18 cellular contexts compared by ENCODE assay signal in genomic region chr12:11755311-11755930, GRCh38.
DNase-seq lines count a peak whose midpoint lies in the region; TF ChIP-seq lines count a peak whose summit lies in the region.
"Had no signal": no experiment of that assay in that cellular context is flagged by ENCODE, and none has a peak within 500 bp of the region (broad histone marks: within the 10 kb centered on the region; RNA-seq: fewer than 3 reads in every experiment).

No MANE protein-coding gene starts in this region.

- no peaks in the 10 kb centered on the region for H3K27me3 Mint-ChIP-seq in dendritic cell treated with granulocyte-macrophage colony-stimulating factor and Interleukin-4, amounts not matched to agents 40 ng/mL and 50 ng/mL, for 4 days
- no peaks in the 10 kb centered on the region for H3K27me3 Mint-ChIP-seq in osteocyte (ENCODE audit: unreplicated experiment)
- H3K27me3 Mint-ChIP-seq in activated naive CD8-positive, alpha-beta T cell treated with anti-CD3 and anti-CD28 coated beads for 36 hours = no peaks in the 10 kb centered on the region
- H3K27me3 Mint-ChIP-seq: activated T-cell treated with anti-CD3 and anti-CD28 coated beads, Interleukin-2, amount 50 U/mL, for 24 hours had no signal

- H3K27ac ChIP-seq in KOPT-K1 (ENCODE audit: low read depth, low read length, poor library complexity, severe bottlenecking) = peak overlapping the region; percentile 76
- H3K27ac ChIP-seq: hepatocyte, neutrophil, upper lobe of right lung had no signal

- POLR2A ChIA-PET in AG04449 (lab: Yijun Ruan, JAX) = interaction anchor here (0.6 to 1.7 kb wide), 4 partner anchors 9 to 44 kb away, joined by 3 to 6 read pairs (median 4); no protein-coding TSS in a partner anchor

- no peak overlapping the region for H3K4me3 ChIP-seq in AG04449 (ENCODE audit: low read depth, low read length)
- H3K4me3 ChIP-seq: hepatocyte, upper lobe of right lung had no signal

- H3K27ac Mint-ChIP-seq in dendritic cell treated with granulocyte-macrophage colony-stimulating factor and Interleukin-4, amounts not matched to agents 40 ng/mL and 50 ng/mL, for 4 days = peak overlapping the region; percentile 94
- H3K27ac Mint-ChIP-seq in osteocyte (ENCODE audit: unreplicated experiment) = peak overlapping the region; percentile 85
- no peak overlapping the region for H3K27ac Mint-ChIP-seq in activated naive CD8-positive, alpha-beta T cell treated with anti-CD3 and anti-CD28 coated beads for 36 hours
- H3K27ac Mint-ChIP-seq: activated T-cell treated with anti-CD3 and anti-CD28 coated beads, Interleukin-2, amount 50 U/mL, for 24 hours; T-helper 1 cell treated with Interleukin-12 subunit alpha and Interleukin-12 subunit beta and Interleukin-4 antibody, amounts not matched to agents 30 μg/mL and 1 μg/mL, for 36 hours had no signal

- H3K4me3 Mint-ChIP-seq in dendritic cell treated with granulocyte-macrophage colony-stimulating factor and Interleukin-4, amounts not matched to agents 40 ng/mL and 50 ng/mL, for 4 days = peak overlapping the region; percentile 24
- H3K4me3 Mint-ChIP-seq in osteocyte (ENCODE audit: unreplicated experiment) = peak overlapping the region; percentile 1
- no peak overlapping the region for H3K4me3 Mint-ChIP-seq in activated naive CD8-positive, alpha-beta T cell treated with anti-CD3 and anti-CD28 coated beads for 36 hours
- H3K4me3 Mint-ChIP-seq: activated T-cell treated with anti-CD3 and anti-CD28 coated beads, Interleukin-2, amount 50 U/mL, for 24 hours; T-helper 1 cell treated with Interleukin-12 subunit alpha and Interleukin-12 subunit beta and Interleukin-4 antibody, amounts not matched to agents 30 μg/mL and 1 μg/mL, for 36 hours had no signal

- intact Hi-C loops in dendritic cell treated with granulocyte-macrophage colony-stimulating factor and Interleukin-4, amounts not matched to agents 40 ng/mL and 50 ng/mL, for 4 days (cut with micrococcal nuclease) = no loop called here

- no peaks in the 10 kb centered on the region for H3K9me3 ChIP-seq in KOPT-K1 (ENCODE audit: insufficient read depth, low read length, poor library complexity, severe bottlenecking)
- H3K9me3 ChIP-seq: neutrophil, upper lobe of right lung had no signal

- DNase-seq in AG04449 (ENCODE audit: low read depth, low spot score) = peak; percentile 58
- no peak for DNase-seq in osteocyte (ENCODE audit: extremely low spot score, unreplicated experiment)
- DNase-seq in activated naive CD8-positive, alpha-beta T cell treated with anti-CD3 and anti-CD28 coated beads for 36 hours = no peak
- no peak for DNase-seq in activated gamma-delta T cell treated with Interleukin-2 at 50 U/mL for 16 hours
- DNase-seq in middle frontal gyrus (ENCODE audit: extremely low spot score, low spot score) = no peak
- DNase-seq in KBM-7 = no peak
- DNase-seq: activated CD4-positive, alpha-beta T cell treated with anti-CD3 and anti-CD28 coated beads for 48 hours; activated T-cell treated with anti-CD3 and anti-CD28 coated beads, Interleukin-2, amount 50 U/mL, for 24 hours; amniotic stem cell; effector CD8-positive, alpha-beta T cell; NCI-H1092 treated with DMSO at 0.1 percent for 48 hours; PC-3; upper lobe of right lung had no signal

- peaks cover 92% of the 10 kb centered on the region for H3K36me3 Mint-ChIP-seq in dendritic cell treated with granulocyte-macrophage colony-stimulating factor and Interleukin-4, amounts not matched to agents 40 ng/mL and 50 ng/mL, for 4 days (ENCODE audit: low read depth)
- peaks cover 9% of the 10 kb centered on the region for H3K36me3 Mint-ChIP-seq in osteocyte (ENCODE audit: unreplicated experiment)
- peaks cover 47% of the 10 kb centered on the region for H3K36me3 Mint-ChIP-seq in activated naive CD8-positive, alpha-beta T cell treated with anti-CD3 and anti-CD28 coated beads for 36 hours

- TF ChIP-seq CTCF in AG04449 (IDR thresholded peaks at IDR 0.05; ENCODE audit: insufficient read depth, low read length, missing control alignments) (no peak), osteocyte (IDR thresholded peaks at IDR 0.05) (no peak)

- H3K9me3 Mint-ChIP-seq in dendritic cell treated with granulocyte-macrophage colony-stimulating factor and Interleukin-4, amounts not matched to agents 40 ng/mL and 50 ng/mL, for 4 days = no peaks in the 10 kb centered on the region
- H3K9me3 Mint-ChIP-seq in osteocyte (ENCODE audit: unreplicated experiment) = no peaks in the 10 kb centered on the region
- H3K9me3 Mint-ChIP-seq in activated naive CD8-positive, alpha-beta T cell treated with anti-CD3 and anti-CD28 coated beads for 36 hours = no peaks in the 10 kb centered on the region
- H3K9me3 Mint-ChIP-seq: activated T-cell treated with anti-CD3 and anti-CD28 coated beads, Interleukin-2, amount 50 U/mL, for 24 hours; T-helper 1 cell treated with Interleukin-12 subunit alpha and Interleukin-12 subunit beta and Interleukin-4 antibody, amounts not matched to agents 30 μg/mL and 1 μg/mL, for 36 hours had no signal

- CTCF ChIA-PET in AG04449 (lab: Yijun Ruan, JAX) = interaction anchor here (0.6 to 1.6 kb wide), 5 partner anchors 10 to 42 kb away, joined by 3 read pairs; no protein-coding TSS in a partner anchor

- H3K4me1 Mint-ChIP-seq in dendritic cell treated with granulocyte-macrophage colony-stimulating factor and Interleukin-4, amounts not matched to agents 40 ng/mL and 50 ng/mL, for 4 days (ENCODE audit: low read depth) = peaks cover 94% of the 10 kb centered on the region
- H3K4me1 Mint-ChIP-seq in osteocyte (ENCODE audit: unreplicated experiment) = peaks cover 65% of the 10 kb centered on the region
- peaks cover 17% of the 10 kb centered on the region for H3K4me1 Mint-ChIP-seq in activated naive CD8-positive, alpha-beta T cell treated with anti-CD3 and anti-CD28 coated beads for 36 hours

- in situ Hi-C loops in KBM-7 (cut with MboI; ENCODE audit: low pct_unique_long_range_greater_than_20kb, low sequenced_read_pairs) = no loop called here

- H3K36me3 ChIP-seq in KOPT-K1 (ENCODE audit: insufficient read depth, low read length) = peaks cover 17% of the 10 kb centered on the region; the same call in 1 of the 2 replicates
